1 cellular context compared by ENCODE assay signal in the genomic region with DNA sequence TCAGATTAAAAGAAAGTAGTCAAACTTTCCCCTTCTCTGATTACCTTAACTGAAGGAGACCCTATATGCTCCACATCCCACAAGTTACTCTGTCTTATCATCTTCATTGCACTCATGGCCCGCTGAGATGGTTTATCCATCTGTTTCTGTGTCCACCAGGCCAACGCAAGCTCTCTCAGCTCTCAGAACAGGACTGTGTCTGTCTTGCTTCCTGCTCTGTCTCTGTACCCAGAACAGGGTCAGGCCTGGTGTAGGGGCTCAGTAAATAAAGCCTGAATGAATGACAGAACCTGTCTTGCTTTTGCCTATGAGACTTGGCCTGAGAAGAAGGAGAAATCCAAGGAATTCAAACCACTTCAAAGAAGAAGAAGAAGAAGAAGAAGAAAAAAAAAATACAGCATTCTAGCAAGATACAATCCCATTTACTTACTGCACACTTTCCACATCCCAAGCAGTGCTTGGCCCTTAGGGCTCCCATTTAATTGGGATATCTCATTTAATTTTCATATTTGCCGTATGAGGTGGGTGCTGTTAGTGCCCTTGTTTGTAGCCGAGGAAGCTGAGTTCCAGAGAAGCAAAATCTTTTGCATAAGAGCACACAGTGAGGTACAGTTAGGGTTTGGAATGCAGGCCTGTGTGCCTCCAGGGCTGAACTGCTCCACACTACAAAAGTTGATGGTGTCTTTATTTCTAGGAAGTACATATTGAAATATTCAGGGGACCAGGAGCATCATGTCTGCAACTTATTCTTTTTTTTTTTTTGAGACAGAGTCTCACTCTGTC.
TF ChIP-seq lines count a peak whose summit lies in the region.

No MANE protein-coding gene starts in this region.

TF ChIP-seq in WTC11, 78 proteins besides CTCF, POLR2A, EP300 and RAD21 (continued from another document):
- TF ChIP-seq, protein P1, sequence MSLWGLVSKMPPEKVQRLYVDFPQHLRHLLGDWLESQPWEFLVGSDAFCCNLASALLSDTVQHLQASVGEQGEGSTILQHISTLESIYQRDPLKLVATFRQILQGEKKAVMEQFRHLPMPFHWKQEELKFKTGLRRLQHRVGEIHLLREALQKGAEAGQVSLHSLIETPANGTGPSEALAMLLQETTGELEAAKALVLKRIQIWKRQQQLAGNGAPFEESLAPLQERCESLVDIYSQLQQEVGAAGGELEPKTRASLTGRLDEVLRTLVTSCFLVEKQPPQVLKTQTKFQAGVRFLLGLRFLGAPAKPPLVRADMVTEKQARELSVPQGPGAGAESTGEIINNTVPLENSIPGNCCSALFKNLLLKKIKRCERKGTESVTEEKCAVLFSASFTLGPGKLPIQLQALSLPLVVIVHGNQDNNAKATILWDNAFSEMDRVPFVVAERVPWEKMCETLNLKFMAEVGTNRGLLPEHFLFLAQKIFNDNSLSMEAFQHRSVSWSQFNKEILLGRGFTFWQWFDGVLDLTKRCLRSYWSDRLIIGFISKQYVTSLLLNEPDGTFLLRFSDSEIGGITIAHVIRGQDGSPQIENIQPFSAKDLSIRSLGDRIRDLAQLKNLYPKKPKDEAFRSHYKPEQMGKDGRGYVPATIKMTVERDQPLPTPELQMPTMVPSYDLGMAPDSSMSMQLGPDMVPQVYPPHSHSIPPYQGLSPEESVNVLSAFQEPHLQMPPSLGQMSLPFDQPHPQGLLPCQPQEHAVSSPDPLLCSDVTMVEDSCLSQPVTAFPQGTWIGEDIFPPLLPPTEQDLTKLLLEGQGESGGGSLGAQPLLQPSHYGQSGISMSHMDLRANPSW (CRISPR knock-in tag; conservative IDR thresholded peaks at IDR 0.05; ENCODE audit: low read depth), result no peak
- TF ChIP-seq NFATC4 (CRISPR knock-in tag; IDR thresholded peaks at IDR 0.05), result no peak
